Comparison of ENCODE assay signal across 8 cellular contexts in genomic region chr1:65264197-65264929, GRCh38. TPM values are rescaled to one million over a fixed set of nuclear protein-coding genes. Genes with fewer than 3 reads are reported as not detected.
A peak's percentile ranks its signal among the peaks of the same experiment; 100 is the strongest.
DNase-seq lines count a peak whose midpoint lies in the region; ATAC-seq and TF ChIP-seq lines count a peak whose summit lies in the region.

No MANE protein-coding gene starts in this region.

- H3K36me3 Mint-ChIP-seq in activated CD4-positive, alpha-beta T cell treated with anti-CD3 and anti-CD28 coated beads, Interleukin-2, amount 10 ng/mL, durations not matched to agents 24 days and 14 days (ENCODE audit: low read depth), result peaks cover 4% of the 10 kb centered on the region

- WGBS in mesodermal cell (ENCODE audit: insufficient coverage in 2 of 2), 2 experiments, result 1 to 22% methylated on average over 8 to 10 of the region's 15 CpGs
- 13% methylated on average over 15 of the region's 15 CpGs for WGBS in urinary bladder

- H3K9me3 Mint-ChIP-seq in activated CD4-positive, alpha-beta T cell treated with anti-CD3 and anti-CD28 coated beads, Interleukin-2, amount 10 ng/mL, durations not matched to agents 24 days and 14 days, result no peaks in the 10 kb centered on the region

- no peaks in the 10 kb centered on the region for H3K9me3 ChIP-seq in OCI-LY7 (ENCODE audit: low read length)
- H3K9me3 ChIP-seq in endocrine pancreas (ENCODE audit: control insufficient read depth, low read length), result no peaks in the 10 kb centered on the region
- no peaks in the 10 kb centered on the region for H3K9me3 ChIP-seq in mesodermal cell (ENCODE audit: control insufficient read depth, low read length)

- no peak overlapping the region for H3K27ac Mint-ChIP-seq in activated CD4-positive, alpha-beta T cell treated with anti-CD3 and anti-CD28 coated beads, Interleukin-2, amount 10 ng/mL, durations not matched to agents 24 days and 14 days

- H3K4me3 Mint-ChIP-seq in activated CD4-positive, alpha-beta T cell treated with anti-CD3 and anti-CD28 coated beads, Interleukin-2, amount 10 ng/mL, durations not matched to agents 24 days and 14 days, result peak overlapping the region; percentile 13

- ATAC-seq in GM18519 (IDR thresholded peaks at IDR 0.05; ENCODE audit: low FRiP score, unreplicated experiment) (no peak), HG03521 (IDR thresholded peaks at IDR 0.05; ENCODE audit: unreplicated experiment) (no peak)

- H3K4me1 Mint-ChIP-seq in activated CD4-positive, alpha-beta T cell treated with anti-CD3 and anti-CD28 coated beads, Interleukin-2, amount 10 ng/mL, durations not matched to agents 24 days and 14 days, result peaks cover 36% of the 10 kb centered on the region

- DNase-seq in activated CD4-positive, alpha-beta T cell treated with anti-CD3 and anti-CD28 coated beads, Interleukin-2, amount 10 ng/mL, durations not matched to agents 24 days and 14 days, result peak; percentile 56
- no peak for DNase-seq in activated CD4-positive, alpha-beta T cell treated with anti-CD3 and anti-CD28 coated beads for 1 hour
- DNase-seq in OCI-LY7 (ENCODE audit: low spot score), result no peak

- H3K36me3 ChIP-seq in OCI-LY7 (ENCODE audit: insufficient read depth, low read length), result no peaks in the 10 kb centered on the region
- H3K36me3 ChIP-seq in endocrine pancreas (ENCODE audit: control insufficient read depth, insufficient read depth, low read length), result no peaks in the 10 kb centered on the region
- H3K36me3 ChIP-seq in mesodermal cell (ENCODE audit: control insufficient read depth, insufficient read depth, low read length), result no peaks in the 10 kb centered on the region
- H3K36me3 ChIP-seq in urinary bladder (ENCODE audit: insufficient read depth), result no peaks in the 10 kb centered on the region

- H2AFZ ChIP-seq in OCI-LY7 (ENCODE audit: low read length), result no peak overlapping the region

- H3K9ac ChIP-seq in endocrine pancreas (ENCODE audit: control insufficient read depth, insufficient read depth, low read length), result no peak overlapping the region

- H3K4me1 ChIP-seq in OCI-LY7 (ENCODE audit: insufficient read depth, low read length, poor library complexity, severe bottlenecking), result peaks cover 14% of the 10 kb centered on the region
- peaks cover 13% of the 10 kb centered on the region for H3K4me1 ChIP-seq in endocrine pancreas (ENCODE audit: control insufficient read depth, insufficient read depth, low read length)
- no peaks in the 10 kb centered on the region for H3K4me1 ChIP-seq in mesodermal cell (ENCODE audit: control insufficient read depth, insufficient read depth, low read length, poor library complexity, severe bottlenecking)
- no peaks in the 10 kb centered on the region for H3K4me1 ChIP-seq in urinary bladder (ENCODE audit: insufficient read depth)

- no TSS peak for BruUV-seq in OCI-LY7 (replicated peaks; lab: Mats Ljungman, UMichigan)

- peaks cover 40% of the 10 kb centered on the region for H3K27me3 Mint-ChIP-seq in activated CD4-positive, alpha-beta T cell treated with anti-CD3 and anti-CD28 coated beads, Interleukin-2, amount 10 ng/mL, durations not matched to agents 24 days and 14 days

- no peaks in the 10 kb centered on the region for H3K27me3 ChIP-seq in endocrine pancreas (ENCODE audit: control insufficient read depth, insufficient read depth, low read length)

- no peaks in the 10 kb centered on the region for H3K79me2 ChIP-seq in OCI-LY7 (ENCODE audit: insufficient read depth, low read depth, low read length)

- H3K4me3 ChIP-seq in OCI-LY7 (ENCODE audit: low read depth, low read length, poor library complexity, severe bottlenecking) (peak overlapping the region; percentile 5), endocrine pancreas (ENCODE audit: control insufficient read depth, insufficient read depth, low read length) (peak overlapping the region; percentile 87), mesodermal cell (ENCODE audit: extremely low read depth, insufficient read depth, low read length, poor library complexity, severe bottlenecking) (peak overlapping the region; percentile 20), urinary bladder (ENCODE audit: low read depth, low read length) (peak overlapping the region; percentile 18)

- H4K20me1 ChIP-seq in OCI-LY7 (ENCODE audit: insufficient read depth, low read length), result no peaks in the 10 kb centered on the region; the same call in 1 of the 2 replicates

- H3K9me2 ChIP-seq in OCI-LY7 (ENCODE audit: insufficient read depth, low read length), result no peaks in the 10 kb centered on the region

- TF ChIP-seq CTCF in OCI-LY7 (conservative IDR thresholded peaks at IDR 0.05; ENCODE audit: low read length), result no peak

- H3K27ac ChIP-seq in OCI-LY7 (ENCODE audit: low read depth, low read length, poor library complexity, severe bottlenecking) (no peak overlapping the region), mesodermal cell (ENCODE audit: low read depth, low read length, severe bottlenecking) (no peak overlapping the region), urinary bladder (ENCODE audit: low read depth) (no peak overlapping the region)

- CTCF ChIA-PET in OCI-LY7 (lab: Charles Lee; ENCODE audit: unreplicated experiment), result no interaction called here

- POLR2A ChIA-PET in OCI-LY7 (lab: Charles Lee), result interaction anchor here (0.7 kb wide), 2 partner anchors 12 to 25 kb away, joined by 3 to 4 read pairs; no protein-coding TSS in a partner anchor

- H3K4me2 ChIP-seq in OCI-LY7 (ENCODE audit: low read length), result peak overlapping the region; percentile 36; the same call in 1 of the 2 replicates

- intact Hi-C loops in activated CD4-positive, alpha-beta T cell treated with anti-CD3 and anti-CD28 coated beads, Interleukin-2, amount 10 ng/mL, durations not matched to agents 24 days and 14 days (cut with micrococcal nuclease), result no loop called here
- intact Hi-C loops in OCI-LY7 (cut with micrococcal nuclease; ENCODE audit: unreplicated experiment), result no loop called here

RNA-seq across cellular contexts. Expression of gene DNAJC6, which starts 45.0 kb away (rescaled TPM):
- total RNA-seq in activated CD4-positive, alpha-beta T cell treated with anti-CD3 and anti-CD28 coated beads, Interleukin-2, amount 10 ng/mL, durations not matched to agents 24 days and 14 days, result 2.8 and 4.0 TPM in 2 replicates
- 6.6 and 10.3 TPM in 2 replicates for total RNA-seq in OCI-LY7 (2014; rRNA removed; shearing (Covaris generic))
- 10.2 and 11.3 TPM in 2 replicates for total RNA-seq in OCI-LY7 (2022)
- polyA plus RNA-seq in mesodermal cell (2013, experiment 1 of 2), result 9.3 TPM
- polyA plus RNA-seq in mesodermal cell (2013, experiment 2 of 2), result 9.4 TPM
- total RNA-seq in urinary bladder, result 5.6 TPM
- polyA plus RNA-seq in urinary bladder, result 2.9 TPM

Comparison
In these comparisons a context has a peak if more than half of its experiments do, and no peak if none do; other contexts are left out.
1. H3K4me3 ChIP-seq: peak in every context shown above with its lines; median percentile 87 in endocrine pancreas; 20 in mesodermal cell; 18 in urinary bladder; 5 in OCI-LY7.